9 cellular contexts compared by ENCODE assay signal in genomic region chr14:75069021-75069810, GRCh38. TPM values are rescaled to one million over a fixed set of nuclear protein-coding genes. Genes with fewer than 3 reads are reported as not detected.
A peak's percentile ranks its signal among the peaks of the same experiment; 100 is the strongest.
DNase-seq lines count a peak whose midpoint lies in the region; ATAC-seq and TF ChIP-seq lines count a peak whose summit lies in the region.
"Had no signal": no experiment of that assay in that cellular context is flagged by ENCODE, and none has a peak within 500 bp of the region (broad histone marks: within the 10 kb centered on the region; RNA-seq: fewer than 3 reads in every experiment).

A gene with protein sequence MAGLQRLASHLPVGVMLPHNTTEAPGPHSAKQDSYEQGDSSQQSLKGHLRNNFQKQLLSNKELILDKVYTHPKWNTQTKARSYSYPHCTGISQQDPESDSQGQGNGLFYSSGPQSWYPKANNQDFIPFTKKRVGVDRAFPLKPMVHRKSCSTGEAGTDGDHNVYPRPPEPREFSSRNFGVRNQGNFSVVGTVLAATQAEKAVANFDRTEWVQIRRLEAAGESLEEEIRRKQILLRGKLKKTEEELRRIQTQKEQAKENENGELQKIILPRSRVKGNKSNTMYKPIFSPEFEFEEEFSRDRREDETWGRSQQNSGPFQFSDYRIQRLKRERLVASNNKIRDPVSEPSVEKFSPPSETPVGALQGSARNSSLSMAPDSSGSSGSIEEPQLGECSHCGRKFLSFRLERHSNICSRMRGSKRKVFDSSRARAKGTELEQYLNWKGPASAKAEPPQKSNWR (plus strand): TSS chr14:75069641. CDS start chr14:75070574, 933 bp downstream.

- TF ChIP-seq CTCF in neutrophil (IDR thresholded peaks at IDR 0.05), result no peak
- TF ChIP-seq CTCF in testis (IDR thresholded peaks at IDR 0.05), result no peak

- peak within 1 kb of the TSS; percentile 91 for H3K4me2 ChIP-seq in Karpas-422 (ENCODE audit: low read depth, low read length, poor library complexity, severe bottlenecking)

- peak within 1 kb of the TSS; percentile 52 for H3K4me3 Mint-ChIP-seq in activated naive CD4-positive, alpha-beta T cell treated with anti-CD3 and anti-CD28 coated beads, Interleukin-2, amount 50 U/mL, for 24 hours
- H3K4me3 Mint-ChIP-seq: dendritic cell treated with granulocyte-macrophage colony-stimulating factor and Interleukin-4, amounts not matched to agents 40 ng/mL and 50 ng/mL, for 4 days had no signal

- intact Hi-C loops in testis (cut with DNase I; ENCODE audit: low total_unique reads), result loop anchor here (10.0 kb wide), 1 partner anchor 124 kb away; no protein-coding TSS in a partner anchor

- H3K4me1 ChIP-seq in Karpas-422 (ENCODE audit: low read length), result peaks cover 33% of the 10 kb centered on the region
- H3K4me1 ChIP-seq in SJSA1 (replicated peaks), result peaks cover 11% of the 10 kb centered on the region; the same call in 1 of the 2 replicates
- peaks cover 16% of the 10 kb centered on the region in 2 experiments for H3K4me1 ChIP-seq in neutrophil (ENCODE audit: control insufficient read depth in 1 of 2, insufficient read depth in 1 of 2, low read depth in 1 of 2, low read length in 1 of 2)
- H3K4me1 ChIP-seq in testis, result peaks cover 14% of the 10 kb centered on the region

- H3K4me3 ChIP-seq in Karpas-422 (ENCODE audit: low read length) (peak within 1 kb of the TSS; percentile 63), SJSA1 (peak within 1 kb of the TSS; percentile 55), neutrophil (ENCODE audit: low read depth in 1 of 2, low read length in 1 of 2) (peak within 1 kb of the TSS; percentile 59 to 77), testis (peak within 1 kb of the TSS; percentile 55 to 73)

- no peaks in the 10 kb centered on the region for H3K27me3 Mint-ChIP-seq in activated naive CD4-positive, alpha-beta T cell treated with anti-CD3 and anti-CD28 coated beads, Interleukin-2, amount 50 U/mL, for 24 hours
- H3K27me3 Mint-ChIP-seq: dendritic cell treated with granulocyte-macrophage colony-stimulating factor and Interleukin-4, amounts not matched to agents 40 ng/mL and 50 ng/mL, for 4 days had no signal

- H3K36me3 ChIP-seq in Karpas-422 (ENCODE audit: insufficient read depth, low read length), result no peaks in the 10 kb centered on the region
- no peaks in the 10 kb centered on the region for H3K36me3 ChIP-seq in SJSA1
- H3K36me3 ChIP-seq in neutrophil, result no peaks in the 10 kb centered on the region
- H3K36me3 ChIP-seq in testis (ENCODE audit: low read depth, missing control alignments), result no peaks in the 10 kb centered on the region

- 0 to 1% methylated on average over 21 to 53 of the region's 60 CpGs for WGBS in testis, 2 donors

- H3K79me2 ChIP-seq in Karpas-422 (ENCODE audit: low read length), result peaks cover 6% of the 10 kb centered on the region; the same call in 1 of the 2 replicates

- H3K9me3 ChIP-seq in Karpas-422 (ENCODE audit: low read length) (no peaks in the 10 kb centered on the region), SJSA1 (replicated peaks) (no peaks in the 10 kb centered on the region), neutrophil (no peaks in the 10 kb centered on the region), testis (no peaks in the 10 kb centered on the region)

- DNase-seq in Caki2 (ENCODE audit: low read depth) (peak; percentile 91), Karpas-422 (peak; percentile 95), SJSA1 (ENCODE audit: low read depth in 1 of 2, low spot score in 2 of 2) (peak; percentile 87 to 88), globus pallidus (ENCODE audit: low spot score) (peak; percentile 94), testis (peak; percentile 95)

- H3K27ac Mint-ChIP-seq in activated naive CD4-positive, alpha-beta T cell treated with anti-CD3 and anti-CD28 coated beads, Interleukin-2, amount 50 U/mL, for 24 hours, result peak within 1 kb of the TSS; percentile 35
- H3K27ac Mint-ChIP-seq: dendritic cell treated with granulocyte-macrophage colony-stimulating factor and Interleukin-4, amounts not matched to agents 40 ng/mL and 50 ng/mL, for 4 days had no signal

- H3K9me2 ChIP-seq in Karpas-422 (replicated peaks; ENCODE audit: insufficient read depth, low read length), result no peaks in the 10 kb centered on the region

- H3K9me3 Mint-ChIP-seq in activated naive CD4-positive, alpha-beta T cell treated with anti-CD3 and anti-CD28 coated beads, Interleukin-2, amount 50 U/mL, for 24 hours, result no peaks in the 10 kb centered on the region
- H3K9me3 Mint-ChIP-seq: dendritic cell treated with granulocyte-macrophage colony-stimulating factor and Interleukin-4, amounts not matched to agents 40 ng/mL and 50 ng/mL, for 4 days had no signal

- H3K9ac ChIP-seq in Karpas-422 (ENCODE audit: low read length), result peak within 1 kb of the TSS; percentile 62

- no peak for TF ChIP-seq POLR2A in testis (IDR thresholded peaks at IDR 0.05)

- peak; percentile 62 for ATAC-seq in GM21515 (IDR thresholded peaks at IDR 0.05; ENCODE audit: unreplicated experiment)

- H3K36me3 Mint-ChIP-seq in activated naive CD4-positive, alpha-beta T cell treated with anti-CD3 and anti-CD28 coated beads, Interleukin-2, amount 50 U/mL, for 24 hours, result no peaks in the 10 kb centered on the region

- H3K27me3 ChIP-seq in Karpas-422 (ENCODE audit: low read length) (no peaks in the 10 kb centered on the region), SJSA1 (replicated peaks) (no peaks in the 10 kb centered on the region), neutrophil (peaks cover 22% of the 10 kb centered on the region), testis (no peaks in the 10 kb centered on the region)

- in situ Hi-C loops in Caki2 (cut with HindIII; ENCODE audit: low pct_unique_long_range_greater_than_20kb, low sequenced_read_pairs), result no loop called here

- peak within 1 kb of the TSS; percentile 53; the same call in 1 of the 2 replicates for H3K27ac ChIP-seq in Karpas-422 (ENCODE audit: low read length)
- peak within 1 kb of the TSS; percentile 74 for H3K27ac ChIP-seq in SJSA1
- peak within 1 kb of the TSS; percentile 19 for H3K27ac ChIP-seq in neutrophil
- peak within 1 kb of the TSS; percentile 78 to 81 for H3K27ac ChIP-seq in testis

- H2AFZ ChIP-seq in Karpas-422 (ENCODE audit: low read length), result peak within 1 kb of the TSS; percentile 65

- no peaks in the 10 kb centered on the region for H4K20me1 ChIP-seq in Karpas-422 (ENCODE audit: insufficient read depth, low read depth, low read length)

- peaks cover 5% of the 10 kb centered on the region for H3K4me1 Mint-ChIP-seq in activated naive CD4-positive, alpha-beta T cell treated with anti-CD3 and anti-CD28 coated beads, Interleukin-2, amount 50 U/mL, for 24 hours

RNA-seq across cellular contexts. Expression of the gene that starts here (rescaled TPM):
- 6.5 and 15.6 TPM in 2 replicates for total RNA-seq in Caki2 (2014; rRNA removed; shearing (Covaris generic); ENCODE audit: low replicate concordance)
- 1.1 and 2.9 TPM in 2 replicates for total RNA-seq in Karpas-422 (2014; rRNA removed; shearing (Covaris generic); ENCODE audit: low replicate concordance)
- total RNA-seq in SJSA1 (2014; rRNA removed; shearing (Covaris generic)), result 0.34 and 5.5 TPM in 2 replicates
- 10 to 100 TPM; 35.2 to 63.5 TPM for total RNA-seq in testis
- polyA plus RNA-seq in testis (ENCODE audit: insufficient read depth, low read depth, low replicate concordance), result 233 TPM

Comparison
In these comparisons a context has a peak if more than half of its experiments do, and no peak if none do; other contexts are left out.
1. Peak in every context shown above with its lines: DNase-seq, ATAC-seq, H3K4me3 ChIP-seq and H3K27ac ChIP-seq.
2. H3K27ac ChIP-seq: peak in every context shown above with its lines; median percentile 80 in testis; 74 in SJSA1; 53 in Karpas-422; 19 in neutrophil.